In genomic region chr6:57215260-57215659, GRCh38 we compare ENCODE assay signal across 6 cellular contexts.
"Had no signal": no experiment of that assay in that cellular context is flagged by ENCODE, and none has a peak within 500 bp of the region (broad histone marks: within the 10 kb centered on the region; RNA-seq: fewer than 3 reads in every experiment).

No MANE protein-coding gene starts in this region.

- H3K27ac ChIP-seq: GM23248 had no signal

- H3K9ac ChIP-seq: GM23248 had no signal

- H3K36me3 ChIP-seq: HAP-1 had no signal

- ATAC-seq: HCT116 had no signal

- H3K4me3 ChIP-seq: GM23248, HAP-1 had no signal

- DNase-seq: GM23248, GOT3, H7, IMR-90 had no signal

- H2AFZ ChIP-seq: GM23248 had no signal
